Comparison of ENCODE assay signal across 22 cellular contexts in genomic region chr5:142306077-142306502, GRCh38. TPM values are rescaled to one million over a fixed set of nuclear protein-coding genes. Genes with fewer than 3 reads are reported as not detected.
"Had no signal": no experiment of that assay in that cellular context is flagged by ENCODE, and none has a peak within 500 bp of the region (broad histone marks: within the 10 kb centered on the region; RNA-seq: fewer than 3 reads in every experiment).

No MANE protein-coding gene starts in this region.

- H3K4me3 Mint-ChIP-seq: activated naive CD4-positive, alpha-beta T cell treated with anti-CD3 and anti-CD28 coated beads, Interleukin-2, amount 50 U/mL, for 24 hours; brain; nephron progenitor cell; stimulated activated naive B cell treated with anti-CD40 and anti-IgM and Interleukin-4, amounts not matched to agents 10 μg/mL and 1 μg/mL and 100 μg/mL, for 72 hours; T-cell; T-helper 2 cell treated with Interferon-gamma antibody and Interleukin-4, amounts not matched to agents 5 μg/mL and 100 μg/mL, for 36 hours had no signal

- H3K9me3 ChIP-seq: esophagus muscularis mucosa, upper lobe of right lung had no signal

- H3K4me1 ChIP-seq: upper lobe of right lung had no signal

- H3K27me3 ChIP-seq: esophagus muscularis mucosa, upper lobe of right lung had no signal

- H3K9me3 Mint-ChIP-seq: activated naive CD4-positive, alpha-beta T cell treated with anti-CD3 and anti-CD28 coated beads, Interleukin-2, amount 50 U/mL, for 24 hours; brain; nephron progenitor cell; stimulated activated naive B cell treated with anti-CD40 and anti-IgM and Interleukin-4, amounts not matched to agents 10 μg/mL and 1 μg/mL and 100 μg/mL, for 72 hours; T-cell; T-helper 2 cell treated with Interferon-gamma antibody and Interleukin-4, amounts not matched to agents 5 μg/mL and 100 μg/mL, for 36 hours had no signal

- H3K27ac Mint-ChIP-seq: activated naive CD4-positive, alpha-beta T cell treated with anti-CD3 and anti-CD28 coated beads, Interleukin-2, amount 50 U/mL, for 24 hours; nephron progenitor cell; stimulated activated naive B cell treated with anti-CD40 and anti-IgM and Interleukin-4, amounts not matched to agents 10 μg/mL and 1 μg/mL and 100 μg/mL, for 72 hours; T-cell; T-helper 2 cell treated with Interferon-gamma antibody and Interleukin-4, amounts not matched to agents 5 μg/mL and 100 μg/mL, for 36 hours had no signal

- H3K4me1 Mint-ChIP-seq: activated naive CD4-positive, alpha-beta T cell treated with anti-CD3 and anti-CD28 coated beads, Interleukin-2, amount 50 U/mL, for 24 hours; stimulated activated naive B cell treated with anti-CD40 and anti-IgM and Interleukin-4, amounts not matched to agents 10 μg/mL and 1 μg/mL and 100 μg/mL, for 72 hours had no signal

- H3K4me3 ChIP-seq: esophagus muscularis mucosa, upper lobe of right lung had no signal

- H3K36me3 ChIP-seq: WERI-Rb-1 had no signal

- H3K36me3 Mint-ChIP-seq: activated naive CD4-positive, alpha-beta T cell treated with anti-CD3 and anti-CD28 coated beads, Interleukin-2, amount 50 U/mL, for 24 hours; stimulated activated naive B cell treated with anti-CD40 and anti-IgM and Interleukin-4, amounts not matched to agents 10 μg/mL and 1 μg/mL and 100 μg/mL, for 72 hours; T-cell had no signal

- DNase-seq: activated gamma-delta T cell treated with Interleukin-2 at 50 U/mL for 16 hours; activated T-cell treated with anti-CD3 and anti-CD28 coated beads, Interleukin-2, amount 50 U/mL, for 1 hour; anterior cingulate cortex; central memory CD4-positive, alpha-beta T cell; effector memory CD4-positive, alpha-beta T cell; glutamatergic neuron; hippocampal formation; left ventricle myocardium superior; nephron progenitor cell; occipital lobe; stimulated activated CD4-positive, alpha-beta T cell treated with anti-CD3 and anti-CD28 coated beads, Interleukin-2, amount 100 ng/mL, for 48 hours; stimulated activated CD8-positive, alpha-beta memory T cell treated with anti-CD3 and anti-CD28 coated beads, Interleukin-4, amount 100 ng/mL, for 48 hours; stimulated activated naive B cell treated with anti-CD40 and anti-IgM and Interleukin-4, amounts not matched to agents 10 μg/mL and 1 μg/mL and 100 μg/mL, for 72 hours; T-cell; upper lobe of right lung; WERI-Rb-1 had no signal

- H3K27me3 Mint-ChIP-seq: activated naive CD4-positive, alpha-beta T cell treated with anti-CD3 and anti-CD28 coated beads, Interleukin-2, amount 50 U/mL, for 24 hours; brain had no signal

- ATAC-seq: left ventricle myocardium superior; sciatic nerve; stimulated activated naive B cell treated with anti-CD40 and anti-IgM and Interleukin-4, amounts not matched to agents 10 μg/mL and 1 μg/mL and 100 μg/mL, for 72 hours; T-cell; upper lobe of right lung had no signal

RNA-seq across cellular contexts. Expression of gene SPRY4, which starts 18.7 kb away (rescaled TPM):
- total RNA-seq: mononuclear cell had no signal
